In the genomic region with DNA sequence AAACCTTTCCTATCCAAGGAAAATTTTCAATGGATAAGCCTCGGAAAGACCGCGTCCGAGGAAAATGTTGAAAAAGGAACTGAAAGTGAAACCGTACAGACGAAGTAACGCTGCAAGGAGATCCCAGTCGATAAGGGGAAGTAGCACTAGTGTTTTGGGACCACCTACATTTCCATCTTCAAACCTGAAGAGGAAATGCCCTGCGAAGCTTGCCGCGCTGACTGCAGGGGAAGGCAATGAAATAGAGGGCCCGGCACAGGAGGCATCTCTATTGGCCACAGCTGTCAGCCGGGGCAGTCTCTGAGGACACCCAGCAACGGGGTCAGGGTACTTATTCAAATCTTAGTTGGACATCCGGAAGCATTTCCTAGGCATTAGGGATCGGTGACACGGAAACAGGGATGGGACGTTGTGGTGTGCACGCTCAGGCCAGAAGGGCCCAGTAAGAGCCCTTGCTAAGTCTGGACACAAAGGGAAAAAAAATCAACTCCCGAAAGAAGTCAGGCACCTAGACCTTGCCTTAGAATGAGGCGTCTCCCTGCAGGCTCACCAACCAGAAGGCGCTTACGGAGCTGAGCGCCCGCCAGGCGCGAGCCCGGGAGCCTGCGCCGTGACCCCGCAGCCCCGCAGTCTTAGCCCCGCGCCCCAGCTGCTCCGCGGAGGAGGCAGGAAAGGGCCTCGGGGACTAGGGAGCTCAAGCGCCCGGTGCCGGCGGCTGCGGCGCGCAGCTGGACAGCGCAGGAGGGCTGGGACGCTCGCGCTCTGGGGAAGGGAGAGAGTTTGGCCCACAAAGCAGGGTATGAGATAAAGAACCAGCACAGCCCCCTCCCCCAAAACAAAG, we compare ENCODE assay signal across 1 cellular context.
TF ChIP-seq lines count a peak whose summit lies in the region.

No MANE protein-coding gene starts in this region.

TF ChIP-seq in HepG2, 621 proteins besides CTCF, POLR2A, EP300 and RAD21 (continued from another document and continues in another):
- TF ChIP-seq, protein P1, sequence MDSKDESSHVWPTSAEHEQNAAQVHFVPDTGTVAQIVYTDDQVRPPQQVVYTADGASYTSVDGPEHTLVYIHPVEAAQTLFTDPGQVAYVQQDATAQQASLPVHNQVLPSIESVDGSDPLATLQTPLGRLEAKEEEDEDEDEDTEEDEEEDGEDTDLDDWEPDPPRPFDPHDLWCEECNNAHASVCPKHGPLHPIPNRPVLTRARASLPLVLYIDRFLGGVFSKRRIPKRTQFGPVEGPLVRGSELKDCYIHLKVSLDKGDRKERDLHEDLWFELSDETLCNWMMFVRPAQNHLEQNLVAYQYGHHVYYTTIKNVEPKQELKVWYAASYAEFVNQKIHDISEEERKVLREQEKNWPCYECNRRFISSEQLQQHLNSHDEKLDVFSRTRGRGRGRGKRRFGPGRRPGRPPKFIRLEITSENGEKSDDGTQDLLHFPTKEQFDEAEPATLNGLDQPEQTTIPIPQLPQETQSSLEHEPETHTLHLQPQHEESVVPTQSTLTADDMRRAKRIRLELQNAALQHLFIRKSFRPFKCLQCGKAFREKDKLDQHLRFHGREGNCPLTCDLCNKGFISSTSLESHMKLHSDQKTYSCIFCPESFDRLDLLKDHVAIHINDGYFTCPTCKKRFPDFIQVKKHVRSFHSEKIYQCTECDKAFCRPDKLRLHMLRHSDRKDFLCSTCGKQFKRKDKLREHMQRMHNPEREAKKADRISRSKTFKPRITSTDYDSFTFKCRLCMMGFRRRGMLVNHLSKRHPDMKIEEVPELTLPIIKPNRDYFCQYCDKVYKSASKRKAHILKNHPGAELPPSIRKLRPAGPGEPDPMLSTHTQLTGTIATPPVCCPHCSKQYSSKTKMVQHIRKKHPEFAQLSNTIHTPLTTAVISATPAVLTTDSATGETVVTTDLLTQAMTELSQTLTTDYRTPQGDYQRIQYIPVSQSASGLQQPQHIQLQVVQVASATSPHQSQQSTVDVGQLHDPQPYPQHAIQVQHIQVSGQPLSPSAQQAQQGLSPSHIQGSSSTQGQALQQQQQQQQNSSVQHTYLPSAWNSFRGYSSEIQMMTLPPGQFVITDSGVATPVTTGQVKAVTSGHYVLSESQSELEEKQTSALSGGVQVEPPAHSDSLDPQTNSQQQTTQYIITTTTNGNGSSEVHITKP (CRISPR knock-in tag; IDR thresholded peaks at IDR 0.05; ENCODE audit: low read depth), result no peak
- no peak for TF ChIP-seq FOXP1 (IDR thresholded peaks at IDR 0.05)
- TF ChIP-seq FOXP1 (CRISPR knock-in tag; IDR thresholded peaks at IDR 0.05), result no peak
- TF ChIP-seq ZSCAN22 (CRISPR knock-in tag; IDR thresholded peaks at IDR 0.05), result no peak
- no peak for TF ChIP-seq ZNF136 (CRISPR knock-in tag; IDR thresholded peaks at IDR 0.05; ENCODE audit: low read depth)
- TF ChIP-seq CENPX (CRISPR knock-in tag; IDR thresholded peaks at IDR 0.05), result no peak
- no peak for TF ChIP-seq NFE2 (CRISPR knock-in tag; IDR thresholded peaks at IDR 0.05)
- 0 out of 2 replicates have a peak, but pooled peaks have one; percentile 42 for TF ChIP-seq ZNF614 (CRISPR knock-in tag; IDR thresholded peaks at IDR 0.05; ENCODE audit: borderline replicate concordance)
- TF ChIP-seq, protein P2, sequence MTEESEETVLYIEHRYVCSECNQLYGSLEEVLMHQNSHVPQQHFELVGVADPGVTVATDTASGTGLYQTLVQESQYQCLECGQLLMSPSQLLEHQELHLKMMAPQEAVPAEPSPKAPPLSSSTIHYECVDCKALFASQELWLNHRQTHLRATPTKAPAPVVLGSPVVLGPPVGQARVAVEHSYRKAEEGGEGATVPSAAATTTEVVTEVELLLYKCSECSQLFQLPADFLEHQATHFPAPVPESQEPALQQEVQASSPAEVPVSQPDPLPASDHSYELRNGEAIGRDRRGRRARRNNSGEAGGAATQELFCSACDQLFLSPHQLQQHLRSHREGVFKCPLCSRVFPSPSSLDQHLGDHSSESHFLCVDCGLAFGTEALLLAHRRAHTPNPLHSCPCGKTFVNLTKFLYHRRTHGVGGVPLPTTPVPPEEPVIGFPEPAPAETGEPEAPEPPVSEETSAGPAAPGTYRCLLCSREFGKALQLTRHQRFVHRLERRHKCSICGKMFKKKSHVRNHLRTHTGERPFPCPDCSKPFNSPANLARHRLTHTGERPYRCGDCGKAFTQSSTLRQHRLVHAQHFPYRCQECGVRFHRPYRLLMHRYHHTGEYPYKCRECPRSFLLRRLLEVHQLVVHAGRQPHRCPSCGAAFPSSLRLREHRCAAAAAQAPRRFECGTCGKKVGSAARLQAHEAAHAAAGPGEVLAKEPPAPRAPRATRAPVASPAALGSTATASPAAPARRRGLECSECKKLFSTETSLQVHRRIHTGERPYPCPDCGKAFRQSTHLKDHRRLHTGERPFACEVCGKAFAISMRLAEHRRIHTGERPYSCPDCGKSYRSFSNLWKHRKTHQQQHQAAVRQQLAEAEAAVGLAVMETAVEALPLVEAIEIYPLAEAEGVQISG (CRISPR knock-in tag; IDR thresholded peaks at IDR 0.05), result peak; percentile 47; the same call in 1 of the 2 replicates
- no peak for TF ChIP-seq SMYD3 (CRISPR knock-in tag; IDR thresholded peaks at IDR 0.05)
- peak; percentile 51; the same call in 1 of the 2 replicates for TF ChIP-seq ETV5 (CRISPR knock-in tag; IDR thresholded peaks at IDR 0.05; ENCODE audit: borderline replicate concordance)
- TF ChIP-seq, protein P3, sequence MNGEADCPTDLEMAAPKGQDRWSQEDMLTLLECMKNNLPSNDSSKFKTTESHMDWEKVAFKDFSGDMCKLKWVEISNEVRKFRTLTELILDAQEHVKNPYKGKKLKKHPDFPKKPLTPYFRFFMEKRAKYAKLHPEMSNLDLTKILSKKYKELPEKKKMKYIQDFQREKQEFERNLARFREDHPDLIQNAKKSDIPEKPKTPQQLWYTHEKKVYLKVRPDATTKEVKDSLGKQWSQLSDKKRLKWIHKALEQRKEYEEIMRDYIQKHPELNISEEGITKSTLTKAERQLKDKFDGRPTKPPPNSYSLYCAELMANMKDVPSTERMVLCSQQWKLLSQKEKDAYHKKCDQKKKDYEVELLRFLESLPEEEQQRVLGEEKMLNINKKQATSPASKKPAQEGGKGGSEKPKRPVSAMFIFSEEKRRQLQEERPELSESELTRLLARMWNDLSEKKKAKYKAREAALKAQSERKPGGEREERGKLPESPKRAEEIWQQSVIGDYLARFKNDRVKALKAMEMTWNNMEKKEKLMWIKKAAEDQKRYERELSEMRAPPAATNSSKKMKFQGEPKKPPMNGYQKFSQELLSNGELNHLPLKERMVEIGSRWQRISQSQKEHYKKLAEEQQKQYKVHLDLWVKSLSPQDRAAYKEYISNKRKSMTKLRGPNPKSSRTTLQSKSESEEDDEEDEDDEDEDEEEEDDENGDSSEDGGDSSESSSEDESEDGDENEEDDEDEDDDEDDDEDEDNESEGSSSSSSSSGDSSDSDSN (CRISPR knock-in tag; IDR thresholded peaks at IDR 0.05), result no peak; the same call in 1 of the 2 replicates
- TF ChIP-seq KAT7 (CRISPR knock-in tag; IDR thresholded peaks at IDR 0.05; ENCODE audit: borderline replicate concordance), result no peak
- TF ChIP-seq LCORL (IDR thresholded peaks at IDR 0.05), result no peak
- no peak for TF ChIP-seq LCORL (CRISPR knock-in tag; IDR thresholded peaks at IDR 0.05)
- TF ChIP-seq TSC22D2 (CRISPR knock-in tag; IDR thresholded peaks at IDR 0.05; ENCODE audit: borderline replicate concordance), result no peak
- TF ChIP-seq MTF2 (CRISPR knock-in tag; IDR thresholded peaks at IDR 0.05; ENCODE audit: borderline replicate concordance), result no peak
- TF ChIP-seq, protein P4, sequence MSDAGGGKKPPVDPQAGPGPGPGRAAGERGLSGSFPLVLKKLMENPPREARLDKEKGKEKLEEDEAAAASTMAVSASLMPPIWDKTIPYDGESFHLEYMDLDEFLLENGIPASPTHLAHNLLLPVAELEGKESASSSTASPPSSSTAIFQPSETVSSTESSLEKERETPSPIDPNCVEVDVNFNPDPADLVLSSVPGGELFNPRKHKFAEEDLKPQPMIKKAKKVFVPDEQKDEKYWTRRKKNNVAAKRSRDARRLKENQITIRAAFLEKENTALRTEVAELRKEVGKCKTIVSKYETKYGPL (CRISPR knock-in tag; IDR thresholded peaks at IDR 0.05), result no peak
- TF ChIP-seq, protein P5, sequence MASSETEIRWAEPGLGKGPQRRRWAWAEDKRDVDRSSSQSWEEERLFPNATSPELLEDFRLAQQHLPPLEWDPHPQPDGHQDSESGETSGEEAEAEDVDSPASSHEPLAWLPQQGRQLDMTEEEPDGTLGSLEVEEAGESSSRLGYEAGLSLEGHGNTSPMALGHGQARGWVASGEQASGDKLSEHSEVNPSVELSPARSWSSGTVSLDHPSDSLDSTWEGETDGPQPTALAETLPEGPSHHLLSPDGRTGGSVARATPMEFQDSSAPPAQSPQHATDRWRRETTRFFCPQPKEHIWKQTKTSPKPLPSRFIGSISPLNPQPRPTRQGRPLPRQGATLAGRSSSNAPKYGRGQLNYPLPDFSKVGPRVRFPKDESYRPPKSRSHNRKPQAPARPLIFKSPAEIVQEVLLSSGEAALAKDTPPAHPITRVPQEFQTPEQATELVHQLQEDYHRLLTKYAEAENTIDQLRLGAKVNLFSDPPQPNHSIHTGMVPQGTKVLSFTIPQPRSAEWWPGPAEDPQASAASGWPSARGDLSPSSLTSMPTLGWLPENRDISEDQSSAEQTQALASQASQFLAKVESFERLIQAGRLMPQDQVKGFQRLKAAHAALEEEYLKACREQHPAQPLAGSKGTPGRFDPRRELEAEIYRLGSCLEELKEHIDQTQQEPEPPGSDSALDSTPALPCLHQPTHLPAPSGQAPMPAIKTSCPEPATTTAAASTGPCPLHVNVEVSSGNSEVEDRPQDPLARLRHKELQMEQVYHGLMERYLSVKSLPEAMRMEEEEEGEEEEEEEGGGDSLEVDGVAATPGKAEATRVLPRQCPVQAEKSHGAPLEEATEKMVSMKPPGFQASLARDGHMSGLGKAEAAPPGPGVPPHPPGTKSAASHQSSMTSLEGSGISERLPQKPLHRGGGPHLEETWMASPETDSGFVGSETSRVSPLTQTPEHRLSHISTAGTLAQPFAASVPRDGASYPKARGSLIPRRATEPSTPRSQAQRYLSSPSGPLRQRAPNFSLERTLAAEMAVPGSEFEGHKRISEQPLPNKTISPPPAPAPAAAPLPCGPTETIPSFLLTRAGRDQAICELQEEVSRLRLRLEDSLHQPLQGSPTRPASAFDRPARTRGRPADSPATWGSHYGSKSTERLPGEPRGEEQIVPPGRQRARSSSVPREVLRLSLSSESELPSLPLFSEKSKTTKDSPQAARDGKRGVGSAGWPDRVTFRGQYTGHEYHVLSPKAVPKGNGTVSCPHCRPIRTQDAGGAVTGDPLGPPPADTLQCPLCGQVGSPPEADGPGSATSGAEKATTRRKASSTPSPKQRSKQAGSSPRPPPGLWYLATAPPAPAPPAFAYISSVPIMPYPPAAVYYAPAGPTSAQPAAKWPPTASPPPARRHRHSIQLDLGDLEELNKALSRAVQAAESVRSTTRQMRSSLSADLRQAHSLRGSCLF (CRISPR knock-in tag; IDR thresholded peaks at IDR 0.05; ENCODE audit: borderline replicate concordance), result no peak
- TF ChIP-seq KDM5A (IDR thresholded peaks at IDR 0.05; ENCODE audit: borderline replicate concordance, low read length), result peak; percentile 71
- no peak for TF ChIP-seq BRD4 (CRISPR knock-in tag; IDR thresholded peaks at IDR 0.05)
- TF ChIP-seq ZEB1 (IDR thresholded peaks at IDR 0.05; ENCODE audit: insufficient replicate concordance, low read depth), result no peak
- TF ChIP-seq, protein P6, sequence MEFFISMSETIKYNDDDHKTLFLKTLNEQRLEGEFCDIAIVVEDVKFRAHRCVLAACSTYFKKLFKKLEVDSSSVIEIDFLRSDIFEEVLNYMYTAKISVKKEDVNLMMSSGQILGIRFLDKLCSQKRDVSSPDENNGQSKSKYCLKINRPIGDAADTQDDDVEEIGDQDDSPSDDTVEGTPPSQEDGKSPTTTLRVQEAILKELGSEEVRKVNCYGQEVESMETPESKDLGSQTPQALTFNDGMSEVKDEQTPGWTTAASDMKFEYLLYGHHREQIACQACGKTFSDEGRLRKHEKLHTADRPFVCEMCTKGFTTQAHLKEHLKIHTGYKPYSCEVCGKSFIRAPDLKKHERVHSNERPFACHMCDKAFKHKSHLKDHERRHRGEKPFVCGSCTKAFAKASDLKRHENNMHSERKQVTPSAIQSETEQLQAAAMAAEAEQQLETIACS (CRISPR knock-in tag; IDR thresholded peaks at IDR 0.05), result 0 out of 2 replicates have a peak, but pooled peaks have one; percentile 27
- TF ChIP-seq, protein P7, sequence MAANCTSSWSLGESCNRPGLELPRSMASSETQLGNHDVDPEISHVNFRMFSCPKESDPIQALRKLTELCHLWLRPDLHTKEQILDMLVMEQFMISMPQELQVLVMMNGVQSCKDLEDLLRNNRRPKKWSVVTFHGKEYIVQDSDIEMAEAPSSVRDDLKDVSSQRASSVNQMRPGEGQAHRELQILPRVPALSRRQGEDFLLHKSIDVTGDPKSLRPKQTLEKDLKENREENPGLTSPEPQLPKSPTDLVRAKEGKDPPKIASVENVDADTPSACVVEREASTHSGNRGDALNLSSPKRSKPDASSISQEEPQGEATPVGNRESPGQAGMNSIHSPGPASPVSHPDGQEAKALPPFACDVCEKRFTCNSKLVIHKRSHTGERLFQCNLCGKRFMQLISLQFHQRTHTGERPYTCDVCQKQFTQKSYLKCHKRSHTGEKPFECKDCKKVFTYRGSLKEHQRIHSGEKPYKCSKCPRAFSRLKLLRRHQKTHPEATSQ (CRISPR knock-in tag; IDR thresholded peaks at IDR 0.05; ENCODE audit: borderline replicate concordance), result no peak; the same call in 1 of the 2 replicates
- peak; percentile 66 for TF ChIP-seq SAP130 (CRISPR knock-in tag; IDR thresholded peaks at IDR 0.05; ENCODE audit: low read depth)
- TF ChIP-seq ZNF552 (CRISPR knock-in tag; IDR thresholded peaks at IDR 0.05; ENCODE audit: borderline replicate concordance), result no peak
- TF ChIP-seq, protein P8, sequence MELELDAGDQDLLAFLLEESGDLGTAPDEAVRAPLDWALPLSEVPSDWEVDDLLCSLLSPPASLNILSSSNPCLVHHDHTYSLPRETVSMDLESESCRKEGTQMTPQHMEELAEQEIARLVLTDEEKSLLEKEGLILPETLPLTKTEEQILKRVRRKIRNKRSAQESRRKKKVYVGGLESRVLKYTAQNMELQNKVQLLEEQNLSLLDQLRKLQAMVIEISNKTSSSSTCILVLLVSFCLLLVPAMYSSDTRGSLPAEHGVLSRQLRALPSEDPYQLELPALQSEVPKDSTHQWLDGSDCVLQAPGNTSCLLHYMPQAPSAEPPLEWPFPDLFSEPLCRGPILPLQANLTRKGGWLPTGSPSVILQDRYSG (CRISPR knock-in tag; IDR thresholded peaks at IDR 0.05), result no peak
- 0 out of 2 replicates have a peak, but pooled peaks have one; percentile 20 for TF ChIP-seq ZNF749 (CRISPR knock-in tag; IDR thresholded peaks at IDR 0.05; ENCODE audit: borderline replicate concordance)
- no peak for TF ChIP-seq SMAD3 (CRISPR knock-in tag; IDR thresholded peaks at IDR 0.05)
